In the genomic region with DNA sequence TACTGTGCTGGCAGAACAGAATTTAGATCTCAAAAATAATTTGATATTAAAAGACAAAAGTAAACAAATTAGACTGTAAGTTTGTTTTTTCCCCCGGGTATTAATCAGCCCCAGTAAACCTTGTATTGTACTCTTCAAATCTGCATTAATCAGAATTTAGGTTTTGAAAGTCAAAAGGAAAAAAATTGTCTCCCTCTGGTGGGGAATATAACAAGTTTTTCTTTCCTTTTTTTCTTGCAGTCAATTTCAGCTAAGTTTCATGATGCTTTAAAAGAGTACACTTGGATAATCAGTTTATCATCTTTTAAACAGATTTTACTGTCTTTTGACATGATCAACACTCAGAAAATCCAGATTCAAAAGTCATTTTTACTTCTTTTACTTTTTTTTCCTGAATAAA, we compare ENCODE assay signal across 12 cellular contexts.
DNase-seq lines count a peak whose midpoint lies in the region; TF ChIP-seq lines count a peak whose summit lies in the region.
"Had no signal": no experiment of that assay in that cellular context is flagged by ENCODE, and none has a peak within 500 bp of the region (broad histone marks: within the 10 kb centered on the region; RNA-seq: fewer than 3 reads in every experiment).

No MANE protein-coding gene starts in this region.

- H3K36me3 ChIP-seq in OCI-LY7 (ENCODE audit: insufficient read depth, low read length) = no peaks in the 10 kb centered on the region
- no peaks in the 10 kb centered on the region for H3K36me3 ChIP-seq in stomach
- H3K36me3 ChIP-seq: thoracic aorta had no signal

- no peaks in the 10 kb centered on the region for H3K9me2 ChIP-seq in OCI-LY7 (ENCODE audit: insufficient read depth, low read length)

- no peak overlapping the region for H2AFZ ChIP-seq in OCI-LY7 (ENCODE audit: low read length)

- 7 to 34% (median 20%) methylated on average over 1 of the region's 1 CpG for WGBS in stomach, 5 donors

- no peaks in the 10 kb centered on the region for H3K27me3 ChIP-seq in stomach

- no peak overlapping the region for H3K4me2 ChIP-seq in OCI-LY7 (ENCODE audit: low read length)

- no peak overlapping the region for H3K4me3 ChIP-seq in OCI-LY7 (ENCODE audit: low read depth, low read length, poor library complexity, severe bottlenecking)
- H3K4me3 ChIP-seq in fibroblast of mammary gland (ENCODE audit: control insufficient read depth, low read depth, low read length) = no peak overlapping the region
- H3K4me3 ChIP-seq in stomach = no peak overlapping the region
- H3K4me3 ChIP-seq: K562, thoracic aorta had no signal

- H4K20me1 ChIP-seq in OCI-LY7 (ENCODE audit: insufficient read depth, low read length) = no peaks in the 10 kb centered on the region

- H3K9me3 ChIP-seq in OCI-LY7 (ENCODE audit: low read length) = no peaks in the 10 kb centered on the region
- no peaks in the 10 kb centered on the region for H3K9me3 ChIP-seq in stomach
- H3K9me3 ChIP-seq: thoracic aorta had no signal

- no peak for TF ChIP-seq EP300 in stomach (IDR thresholded peaks at IDR 0.05)

- TF ChIP-seq CTCF in OCI-LY7 (conservative IDR thresholded peaks at IDR 0.05; ENCODE audit: low read length) (peak; percentile 51; the same call in 1 of the 2 replicates), fibroblast of mammary gland (conservative IDR thresholded peaks at IDR 0.05; ENCODE audit: control insufficient read depth, insufficient read depth, low read depth, low read length) (peak; percentile 30), stomach (IDR thresholded peaks at IDR 0.05) (peak in 3 of 7 experiments; percentile 10 to 15 (median 10))

- CTCF ChIA-PET in OCI-LY7 (lab: Charles Lee; ENCODE audit: unreplicated experiment) = no interaction called here

- H3K4me1 ChIP-seq in OCI-LY7 (ENCODE audit: insufficient read depth, low read length, poor library complexity, severe bottlenecking) (no peaks in the 10 kb centered on the region), stomach (no peaks in the 10 kb centered on the region)

- no TSS peak for BruUV-seq in OCI-LY7 (replicated peaks; lab: Mats Ljungman, UMichigan)

- no peaks in the 10 kb centered on the region for H3K79me2 ChIP-seq in OCI-LY7 (ENCODE audit: insufficient read depth, low read depth, low read length)

- POLR2A ChIA-PET in OCI-LY7 (lab: Charles Lee) = no interaction called here

- DNase-seq in NCI-H510A treated with DMSO at 0.1 percent for 48 hours (lab: John Stamatoyannopoulos, UW) (peak; percentile 5), NCI-H510A (lab: John Stamatoyannopoulos, UW) (no peak), OCI-LY7 (ENCODE audit: low spot score) (no peak), fibroblast of mammary gland (ENCODE audit: low read depth) (peak; percentile 12), renal cortical epithelial cell (ENCODE audit: low read depth) (peak; percentile 36), stomach (no peak), COLO668 (lab: John Stamatoyannopoulos, UW; ENCODE audit: unreplicated experiment) (no peak), mesenteric fat pad (ENCODE audit: low spot score) (no peak)
- DNase-seq: activated CD8-positive, alpha-beta memory T cell treated with anti-CD3 and anti-CD28 coated beads, Interleukin-2, amount 50 U/mL, for 48 hours; left cardiac atrium had no signal

- TF ChIP-seq POLR2A in stomach (IDR thresholded peaks at IDR 0.05) = no peak

- H3K27ac ChIP-seq in OCI-LY7 (ENCODE audit: low read depth, low read length, poor library complexity, severe bottlenecking) (no peak overlapping the region), stomach (no peak overlapping the region)
- H3K27ac ChIP-seq: thoracic aorta had no signal

- intact Hi-C loops in OCI-LY7 (cut with micrococcal nuclease; ENCODE audit: unreplicated experiment) = no loop called here
- intact Hi-C loops in stomach (cut with DNase I; ENCODE audit: low total_unique reads) = no loop called here

Comparison
In these comparisons a context has a peak if more than half of its experiments do, and no peak if none do; other contexts are left out.
1. DNase-seq: peak in NCI-H510A treated with DMSO at 0.1 percent for 48 hours (single experiment), fibroblast of mammary gland (single experiment) and renal cortical epithelial cell (single experiment); none in NCI-H510A (single experiment), OCI-LY7 (single experiment), stomach (single experiment), COLO668 (single experiment) and mesenteric fat pad (single experiment).